9 cellular contexts compared by ENCODE assay signal in the genomic region with DNA sequence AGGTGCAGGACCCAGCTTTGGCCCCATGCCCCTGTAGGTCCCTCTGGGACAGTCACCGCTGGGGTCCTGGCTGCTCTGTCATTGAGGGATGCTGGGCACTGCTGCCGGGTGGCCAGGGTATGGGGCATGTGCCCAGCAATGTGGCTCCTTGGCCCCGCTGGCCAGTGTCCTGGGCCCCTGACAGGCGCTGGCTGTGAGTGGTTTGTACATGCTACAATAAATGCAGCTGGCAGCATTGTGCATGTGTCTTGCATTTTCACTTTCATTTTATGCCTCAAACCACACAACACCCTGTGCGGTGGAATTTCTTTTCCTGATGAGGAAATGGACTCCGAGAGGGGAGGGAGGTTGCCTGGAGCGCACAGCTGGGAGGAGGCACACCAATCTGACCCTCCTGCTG. TPM values are rescaled to one million over a fixed set of nuclear protein-coding genes. Genes with fewer than 3 reads are reported as not detected.
DNase-seq lines count a peak whose midpoint lies in the region; ATAC-seq and TF ChIP-seq lines count a peak whose summit lies in the region.
"Had no signal": no experiment of that assay in that cellular context is flagged by ENCODE, and none has a peak within 500 bp of the region (broad histone marks: within the 10 kb centered on the region; RNA-seq: fewer than 3 reads in every experiment).

No MANE protein-coding gene starts in this region.

- peaks cover 3% of the 10 kb centered on the region for H3K79me1 ChIP-seq in mesenchymal stem cell (replicated peaks; ENCODE audit: low read length, poor library complexity, severe bottlenecking)

- no peak overlapping the region for H3K18ac ChIP-seq in mesenchymal stem cell (ENCODE audit: low read depth in 1 of 2, low read length in 2 of 2)

- no peaks in the 10 kb centered on the region for H3K27me3 ChIP-seq in CD4-positive, alpha-beta T cell (ENCODE audit: control insufficient read depth, insufficient read depth, low read length)
- no peaks in the 10 kb centered on the region for H3K27me3 ChIP-seq in HL-60 (ENCODE audit: insufficient read depth, poor library complexity, severe bottlenecking)
- peaks cover 7 to 23% of the 10 kb centered on the region in 2 experiments for H3K27me3 ChIP-seq in mesenchymal stem cell (ENCODE audit: control insufficient read depth in 1 of 2, insufficient read depth in 1 of 2, low read length in 2 of 2)

- peak; percentile 31 for ATAC-seq in CD4-positive, alpha-beta T cell (ENCODE audit: poor library complexity)
- no peak for ATAC-seq in GM18511 (IDR thresholded peaks at IDR 0.05; ENCODE audit: unreplicated experiment)

- TF ChIP-seq CTCF in CD4-positive, alpha-beta T cell (IDR thresholded peaks at IDR 0.05) = no peak
- no peak for TF ChIP-seq CTCF in HL-60 (IDR thresholded peaks at IDR 0.05; ENCODE audit: insufficient read depth, low read length)

- no peak overlapping the region for H2BK12ac ChIP-seq in mesenchymal stem cell (ENCODE audit: low read length in 2 of 2)

- CTCF ChIA-PET in CD4-positive, alpha-beta T cell (lab: Charles Lee) = interaction anchor here (0.9 to 3.8 kb wide), 5 partner anchors 11 to 348 kb away, joined by 3 to 43 read pairs (median 4); a partner anchor contains a TSS

- peaks cover 35% of the 10 kb centered on the region for H3K4me1 Mint-ChIP-seq in CD4-positive, alpha-beta T cell (ENCODE audit: low read depth)
- H3K4me1 Mint-ChIP-seq in activated naive CD8-positive, alpha-beta T cell treated with anti-CD3 and anti-CD28 coated beads for 36 hours = peaks cover 35% of the 10 kb centered on the region

- peak overlapping the region; percentile 14 for H3K27ac ChIP-seq in CD4-positive, alpha-beta T cell (ENCODE audit: low read depth, low read length)
- H3K27ac ChIP-seq in HL-60 (replicated peaks) (no peak overlapping the region), mesenchymal stem cell (ENCODE audit: low read length, poor library complexity, severe bottlenecking) (peak overlapping the region; percentile 69)

- H2BK120ac ChIP-seq in mesenchymal stem cell (ENCODE audit: low read depth, low read length) = no peak overlapping the region

- WGBS in mesenchymal stem cell = 92% methylated on average over 5 of the region's 7 CpGs

- H3K9me3 Mint-ChIP-seq in CD4-positive, alpha-beta T cell = no peaks in the 10 kb centered on the region
- no peaks in the 10 kb centered on the region for H3K9me3 Mint-ChIP-seq in activated naive CD8-positive, alpha-beta T cell treated with anti-CD3 and anti-CD28 coated beads for 36 hours

- H2BK5ac ChIP-seq in mesenchymal stem cell (ENCODE audit: low read depth, low read length, poor library complexity, severe bottlenecking) = no peak overlapping the region

- H3K9ac ChIP-seq in mesenchymal stem cell (ENCODE audit: low read length) = peak overlapping the region; percentile 60

- peaks cover 18% of the 10 kb centered on the region for H3K4me1 ChIP-seq in mesenchymal stem cell (ENCODE audit: control insufficient read depth, insufficient read depth, low read depth, low read length)

- no peak overlapping the region for H3K14ac ChIP-seq in mesenchymal stem cell (ENCODE audit: low read length in 2 of 2)

- no peak overlapping the region for H3K4ac ChIP-seq in mesenchymal stem cell (ENCODE audit: low read depth in 1 of 2, low read length in 2 of 2)

- H4K91ac ChIP-seq in mesenchymal stem cell (ENCODE audit: low read length) = no peak overlapping the region

- H2AK5ac ChIP-seq in mesenchymal stem cell (ENCODE audit: low read length, severe bottlenecking) = no peak overlapping the region

- H3K4me3 Mint-ChIP-seq in CD4-positive, alpha-beta T cell = peak overlapping the region; percentile 84
- H3K4me3 Mint-ChIP-seq in activated naive CD8-positive, alpha-beta T cell treated with anti-CD3 and anti-CD28 coated beads for 36 hours = peak overlapping the region; percentile 15

- no peak for DNase-seq in CD4-positive, alpha-beta T cell
- DNase-seq in HL-60 (ENCODE audit: low read depth in 1 of 2, low spot score in 1 of 2) (no peak), mesenchymal stem cell (peak; percentile 75), 8988T (no peak), cerebellar nuclear complex (lab: John Stamatoyannopoulos, UW) (no peak)
- DNase-seq in activated naive CD8-positive, alpha-beta T cell treated with anti-CD3 and anti-CD28 coated beads for 36 hours = no peak
- DNase-seq in stimulated activated CD4-positive, alpha-beta T cell treated with anti-CD3 and anti-CD28 coated beads, Interleukin-2, amount 100 ng/mL, for 48 hours = no peak
- DNase-seq: foreskin fibroblast had no signal

- H2BK15ac ChIP-seq in mesenchymal stem cell (ENCODE audit: low read depth, poor library complexity, severe bottlenecking) = no peak overlapping the region

- POLR2A ChIA-PET in CD4-positive, alpha-beta T cell (lab: Charles Lee) = interaction anchor here (5.3 kb wide), 1 partner anchor 11 kb away, joined by 52 read pairs; a partner anchor contains a TSS

- H3K36me3 Mint-ChIP-seq in CD4-positive, alpha-beta T cell (ENCODE audit: low read depth) = peaks cover 18% of the 10 kb centered on the region
- H3K36me3 Mint-ChIP-seq in activated naive CD8-positive, alpha-beta T cell treated with anti-CD3 and anti-CD28 coated beads for 36 hours = no peaks in the 10 kb centered on the region

- H3K27me3 Mint-ChIP-seq in CD4-positive, alpha-beta T cell = peaks cover 8% of the 10 kb centered on the region
- peaks cover under 1% of the 10 kb centered on the region for H3K27me3 Mint-ChIP-seq in activated naive CD8-positive, alpha-beta T cell treated with anti-CD3 and anti-CD28 coated beads for 36 hours

- no peak overlapping the region for H4K8ac ChIP-seq in mesenchymal stem cell (ENCODE audit: low read length)

- no peak overlapping the region for H2AFZ ChIP-seq in mesenchymal stem cell (ENCODE audit: low read depth, low read length)

- H3K9me3 ChIP-seq in CD4-positive, alpha-beta T cell (ENCODE audit: control insufficient read depth, low read length) = no peaks in the 10 kb centered on the region
- no peaks in the 10 kb centered on the region for H3K9me3 ChIP-seq in mesenchymal stem cell (ENCODE audit: control insufficient read depth, low read length)

- H3K27ac Mint-ChIP-seq in CD4-positive, alpha-beta T cell = peak overlapping the region; percentile 30
- no peak overlapping the region for H3K27ac Mint-ChIP-seq in activated naive CD8-positive, alpha-beta T cell treated with anti-CD3 and anti-CD28 coated beads for 36 hours

- intact Hi-C loops in CD4-positive, alpha-beta T cell (cut with DNase I, micrococcal nuclease) = loop anchor here in 1 of 2 experiments (5.0 kb wide), 2 partner anchors 242 to 932 kb away; a partner anchor contains a TSS

- no peak overlapping the region for H3K23ac ChIP-seq in mesenchymal stem cell (ENCODE audit: low read length in 2 of 2)

- H3K36me3 ChIP-seq in mesenchymal stem cell (ENCODE audit: control insufficient read depth in 1 of 2, insufficient read depth in 2 of 2, low read depth in 1 of 2, low read length in 2 of 2) = peaks cover 39 to 41% of the 10 kb centered on the region in 2 experiments

- H3K4me3 ChIP-seq in HL-60 (replicated peaks; ENCODE audit: insufficient read depth, low read length) = peak overlapping the region; percentile 4
- peak overlapping the region in 1 of 2 experiments; percentile 70 for H3K4me3 ChIP-seq in mesenchymal stem cell (ENCODE audit: insufficient read depth in 1 of 2, low read depth in 1 of 2, low read length in 2 of 2)

- peak overlapping the region; percentile 37 for H3K4me2 ChIP-seq in mesenchymal stem cell (ENCODE audit: low read length, poor library complexity, severe bottlenecking)

RNA-seq across cellular contexts. Expression of a gene that starts 11.5 kb away (rescaled TPM):
- total RNA-seq in CD4-positive, alpha-beta T cell = 1 to 10 TPM; 7.8 to 7.9 TPM
- 10 to 100 TPM; 25.3 to 28.6 TPM for total RNA-seq in activated naive CD8-positive, alpha-beta T cell treated with anti-CD3 and anti-CD28 coated beads for 36 hours
- polyA plus RNA-seq in mesenchymal stem cell (2013, experiment 1 of 2) = 37.2 TPM
- polyA plus RNA-seq in mesenchymal stem cell (2013, experiment 2 of 2) = 39.4 TPM

RNA-seq across cellular contexts. Expression of a gene that starts 28.3 kb away (rescaled TPM):
- not detected for total RNA-seq in CD4-positive, alpha-beta T cell
- total RNA-seq in activated naive CD8-positive, alpha-beta T cell treated with anti-CD3 and anti-CD28 coated beads for 36 hours = not detected
- polyA plus RNA-seq in mesenchymal stem cell (2013, experiment 1 of 2) = not detected
- not detected for polyA plus RNA-seq in mesenchymal stem cell (2013, experiment 2 of 2)

RNA-seq across cellular contexts. Expression of a gene that starts 28.5 kb away (rescaled TPM):
- not detected for total RNA-seq in CD4-positive, alpha-beta T cell
- under 1 TPM; 0.46 to 0.80 TPM for total RNA-seq in activated naive CD8-positive, alpha-beta T cell treated with anti-CD3 and anti-CD28 coated beads for 36 hours
- 1.0 TPM for polyA plus RNA-seq in mesenchymal stem cell (2013, experiment 1 of 2)
- polyA plus RNA-seq in mesenchymal stem cell (2013, experiment 2 of 2) = 1.0 TPM

RNA-seq across cellular contexts. Expression of a gene that starts 48.9 kb away (rescaled TPM):
- under 1 TPM; 0.22 to 0.36 TPM for total RNA-seq in CD4-positive, alpha-beta T cell
- total RNA-seq in activated naive CD8-positive, alpha-beta T cell treated with anti-CD3 and anti-CD28 coated beads for 36 hours = 1 to 10 TPM; 1.5 to 1.7 TPM
- polyA plus RNA-seq in mesenchymal stem cell (2013, experiment 1 of 2) = 5.0 TPM
- polyA plus RNA-seq in mesenchymal stem cell (2013, experiment 2 of 2) = 4.9 TPM
